In genomic region chr3:31251083-31251482, GRCh38 we compare ENCODE assay signal across 1 cellular context.
A peak's percentile ranks its signal among the peaks of the same experiment; 100 is the strongest.
TF ChIP-seq lines count a peak whose summit lies in the region.

No MANE protein-coding gene starts in this region.

TF ChIP-seq in GM12878, 131 proteins besides CTCF, POLR2A, EP300 and RAD21:
- TF ChIP-seq BCLAF1 (IDR thresholded peaks at IDR 0.05) = no peak
- TF ChIP-seq EED (IDR thresholded peaks at IDR 0.05; ENCODE audit: low read depth) = peak; percentile 31; the same call in 1 of the 2 replicates
- peak; percentile 55; the same call in 1 of the 2 replicates for TF ChIP-seq RUNX3 (IDR thresholded peaks at IDR 0.05; ENCODE audit: low read length)
- peak; percentile 43; the same call in 1 of the 2 replicates for TF ChIP-seq CREB1 (IDR thresholded peaks at IDR 0.05; ENCODE audit: low read depth)
- TF ChIP-seq, protein P1, sequence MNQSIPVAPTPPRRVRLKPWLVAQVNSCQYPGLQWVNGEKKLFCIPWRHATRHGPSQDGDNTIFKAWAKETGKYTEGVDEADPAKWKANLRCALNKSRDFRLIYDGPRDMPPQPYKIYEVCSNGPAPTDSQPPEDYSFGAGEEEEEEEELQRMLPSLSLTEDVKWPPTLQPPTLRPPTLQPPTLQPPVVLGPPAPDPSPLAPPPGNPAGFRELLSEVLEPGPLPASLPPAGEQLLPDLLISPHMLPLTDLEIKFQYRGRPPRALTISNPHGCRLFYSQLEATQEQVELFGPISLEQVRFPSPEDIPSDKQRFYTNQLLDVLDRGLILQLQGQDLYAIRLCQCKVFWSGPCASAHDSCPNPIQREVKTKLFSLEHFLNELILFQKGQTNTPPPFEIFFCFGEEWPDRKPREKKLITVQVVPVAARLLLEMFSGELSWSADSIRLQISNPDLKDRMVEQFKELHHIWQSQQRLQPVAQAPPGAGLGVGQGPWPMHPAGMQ (IDR thresholded peaks at IDR 0.05; ENCODE audit: borderline replicate concordance) = no peak
